ENCODE assay signal across 8 cellular contexts in genomic region chr20:43667341-43668132, GRCh38. TPM values are rescaled to one million over a fixed set of nuclear protein-coding genes. Genes with fewer than 3 reads are reported as not detected.
A peak's percentile ranks its signal among the peaks of the same experiment; 100 is the strongest.
DNase-seq lines count a peak whose midpoint lies in the region; ATAC-seq, FAIRE-seq and TF ChIP-seq lines count a peak whose summit lies in the region.

No MANE protein-coding gene starts in this region.

- peak overlapping the region; percentile 63 for H3K4me3 ChIP-seq in fibroblast of villous mesenchyme (ENCODE audit: low read depth, low read length)

- DNase-seq in Calu3 (peak; percentile 67), T-helper 17 cell (no peak), fibroblast of villous mesenchyme (ENCODE audit: low read depth) (no peak), NK-92 (lab: John Stamatoyannopoulos, UW; ENCODE audit: unreplicated experiment) (no peak), RCC 7860 (ENCODE audit: low spot score) (no peak)
- peak; percentile 26 to 36 for DNase-seq in stimulated activated naive CD8-positive, alpha-beta T cell treated with anti-CD3 and anti-CD28 coated beads, Interleukin-15, amount 100 ng/mL, for 72 hours

- H3K4me1 Mint-ChIP-seq in Calu3 (ENCODE audit: low read depth, unreplicated experiment) = peaks cover 28% of the 10 kb centered on the region
- peaks cover 4% of the 10 kb centered on the region for H3K4me1 Mint-ChIP-seq in T-helper 17 cell
- H3K4me1 Mint-ChIP-seq in stimulated activated naive CD8-positive, alpha-beta T cell treated with anti-CD3 and anti-CD28 coated beads, Interleukin-15, amount 100 ng/mL, for 72 hours = peaks cover 21% of the 10 kb centered on the region

- no peaks in the 10 kb centered on the region for H3K9me3 ChIP-seq in T-helper 17 cell (ENCODE audit: control insufficient read depth, low read length, poor library complexity, severe bottlenecking)

- CTCF ChIA-PET in Calu3 (lab: Charles Lee) = interaction anchor here (0.6 to 1.2 kb wide), 3 partner anchors 129 to 893 kb away, joined by 3 to 6 read pairs (median 5); no protein-coding TSS in a partner anchor

- TF ChIP-seq CTCF in Calu3 (IDR thresholded peaks at IDR 0.05; ENCODE audit: unreplicated experiment) (no peak), fibroblast of villous mesenchyme (IDR thresholded peaks at IDR 0.05; ENCODE audit: insufficient read depth, low read depth, low read length) (no peak)

- intact Hi-C loops in Calu3 (cut with micrococcal nuclease; ENCODE audit: unreplicated experiment) = no loop called here

- H3K4me3 Mint-ChIP-seq in Calu3 (ENCODE audit: low read depth, unreplicated experiment) (peak overlapping the region; percentile 86), T-helper 17 cell (peak overlapping the region; percentile 79)
- peak overlapping the region; percentile 87 to 89 for H3K4me3 Mint-ChIP-seq in stimulated activated naive CD8-positive, alpha-beta T cell treated with anti-CD3 and anti-CD28 coated beads, Interleukin-15, amount 100 ng/mL, for 72 hours

- no peaks in the 10 kb centered on the region for H3K9me3 Mint-ChIP-seq in Calu3 (ENCODE audit: low read depth, unreplicated experiment)
- H3K9me3 Mint-ChIP-seq in stimulated activated naive CD8-positive, alpha-beta T cell treated with anti-CD3 and anti-CD28 coated beads, Interleukin-15, amount 100 ng/mL, for 72 hours = no peaks in the 10 kb centered on the region

- H3K36me3 Mint-ChIP-seq in Calu3 (ENCODE audit: insufficient read depth, unreplicated experiment) (peaks cover 42% of the 10 kb centered on the region), T-helper 17 cell (ENCODE audit: low read depth) (no peaks in the 10 kb centered on the region)

- FAIRE-seq in RCC 7860 (lab: Jason Lieb, UNC) = no peak

- TSS peak; percentile 32 for BruUV-seq in Calu3 (replicated peaks; lab: Mats Ljungman, UMichigan)

- H3K27ac Mint-ChIP-seq in Calu3 (ENCODE audit: unreplicated experiment) = peak overlapping the region; percentile 33
- no peak overlapping the region for H3K27ac Mint-ChIP-seq in T-helper 17 cell
- H3K27ac Mint-ChIP-seq in stimulated activated naive CD8-positive, alpha-beta T cell treated with anti-CD3 and anti-CD28 coated beads, Interleukin-15, amount 100 ng/mL, for 72 hours = peak overlapping the region; percentile 91 to 98

- ATAC-seq in GM19035 (IDR thresholded peaks at IDR 0.05; ENCODE audit: unreplicated experiment) (peak; percentile 20), HG03439 (IDR thresholded peaks at IDR 0.05; ENCODE audit: unreplicated experiment) (peak; percentile 30), T-helper 17 cell (peak; percentile 7)
- peak; percentile 50 for ATAC-seq in stimulated activated naive CD8-positive, alpha-beta T cell treated with anti-CD3 and anti-CD28 coated beads, Interleukin-15, amount 100 ng/mL, for 72 hours

- no peaks in the 10 kb centered on the region for H3K27me3 Mint-ChIP-seq in Calu3 (ENCODE audit: unreplicated experiment)
- peaks cover 28% of the 10 kb centered on the region for H3K27me3 Mint-ChIP-seq in T-helper 17 cell
- H3K27me3 Mint-ChIP-seq in stimulated activated naive CD8-positive, alpha-beta T cell treated with anti-CD3 and anti-CD28 coated beads, Interleukin-15, amount 100 ng/mL, for 72 hours = peaks cover 24% of the 10 kb centered on the region

RNA-seq across cellular contexts. Expression of gene MYBL2, which starts 0.6 kb away (rescaled TPM):
- 113 and 125 TPM in 2 replicates for total RNA-seq in Calu3 (2022)
- total RNA-seq in T-helper 17 cell = 1 to 10 TPM in 1 of 2 donors, under 1 TPM in 1; 0.44 to 1.6 TPM
- 11.7 and 13.2 TPM in 2 replicates for total RNA-seq in fibroblast of villous mesenchyme

RNA-seq across cellular contexts. Expression of gene GTSF1L, which starts 59.3 kb away (rescaled TPM):
- total RNA-seq in Calu3 (2022) (not detected in 2 replicates), T-helper 17 cell (not detected), fibroblast of villous mesenchyme (not detected in 2 replicates)

Comparison
In these comparisons a context has a peak if more than half of its experiments do, and no peak if none do; other contexts are left out.
1. DNase-seq: peak in Calu3 (single experiment) and stimulated activated naive CD8-positive, alpha-beta T cell treated with anti-CD3 and anti-CD28 coated beads, Interleukin-15, amount 100 ng/mL, for 72 hours (2 of 2); none in T-helper 17 cell (0 of 3), fibroblast of villous mesenchyme (single experiment), NK-92 (single experiment) and RCC 7860 (single experiment).
2. Peak in every context shown above with its lines, with median percentiles within 50 percentile points of each other: H3K4me3 Mint-ChIP-seq and ATAC-seq.